In the genomic region with DNA sequence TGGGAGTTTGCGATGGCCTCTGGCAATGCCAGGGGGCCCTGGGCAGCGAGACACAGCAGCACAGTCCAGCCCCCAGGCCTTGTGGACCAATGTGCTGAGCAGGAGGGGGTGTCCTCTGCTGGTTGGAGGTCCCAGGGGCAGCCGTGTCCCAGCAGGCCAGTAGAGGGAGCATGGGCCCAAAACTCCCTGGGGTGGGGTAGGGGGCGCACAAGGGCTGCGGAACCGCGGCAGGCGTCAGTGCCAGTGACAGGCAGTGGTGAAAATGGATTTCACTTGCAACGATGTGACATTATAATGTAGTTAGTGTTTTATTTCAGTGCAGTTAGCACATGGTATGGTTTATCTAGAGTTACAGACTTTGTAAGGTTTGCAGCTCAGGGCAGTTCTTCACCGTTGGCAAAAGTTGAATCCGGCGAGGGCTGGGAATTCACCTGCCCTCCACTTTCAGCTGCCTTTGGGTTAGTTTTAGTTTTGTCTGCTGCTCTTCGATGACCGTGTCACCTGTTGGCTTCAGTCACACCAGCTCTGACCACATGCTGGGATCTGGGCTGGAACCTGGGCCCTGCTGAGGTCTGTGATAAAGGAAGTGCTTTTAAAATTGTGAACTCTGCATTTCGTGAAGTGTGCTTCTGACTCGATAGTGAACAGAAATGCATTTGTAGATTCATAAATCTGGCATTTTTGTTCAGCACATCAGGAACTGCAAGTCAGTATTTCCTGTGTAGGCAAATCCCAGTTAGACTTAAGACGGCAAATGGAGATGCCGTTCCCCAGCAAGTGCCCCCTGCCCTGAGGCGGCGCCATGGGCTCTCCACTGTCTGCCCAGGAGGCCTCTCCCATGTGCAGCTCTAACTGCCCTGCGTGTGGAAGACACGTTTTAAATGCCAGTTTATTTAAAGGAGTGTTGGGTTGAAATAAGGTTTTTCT, we compare ENCODE assay signal across 1 cellular context.
TF ChIP-seq lines count a peak whose summit lies in the region.

No MANE protein-coding gene starts in this region.

TF ChIP-seq in HepG2, 621 proteins besides CTCF, POLR2A, EP300 and RAD21 (continued from another document and continues in another):
- TF ChIP-seq, protein P1, sequence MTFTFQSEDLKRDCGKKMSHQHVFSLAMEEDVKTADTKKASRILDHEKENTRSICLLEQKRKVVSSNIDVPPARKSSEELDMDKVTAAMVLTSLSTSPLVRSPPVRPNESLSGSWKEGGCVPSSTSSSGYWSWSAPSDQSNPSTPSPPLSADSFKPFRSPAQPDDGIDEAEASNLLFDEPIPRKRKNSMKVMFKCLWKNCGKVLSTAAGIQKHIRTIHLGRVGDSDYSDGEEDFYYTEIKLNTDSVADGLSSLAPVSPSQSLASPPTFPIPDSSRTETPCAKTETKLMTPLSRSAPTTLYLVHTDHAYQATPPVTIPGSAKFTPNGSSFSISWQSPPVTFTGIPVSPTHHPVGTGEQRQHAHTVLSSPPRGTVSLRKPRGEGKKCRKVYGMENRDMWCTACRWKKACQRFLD (CRISPR knock-in tag; IDR thresholded peaks at IDR 0.05; ENCODE audit: borderline replicate concordance) = peak; percentile 83; the same call in 1 of the 2 replicates
- TF ChIP-seq, protein P2, sequence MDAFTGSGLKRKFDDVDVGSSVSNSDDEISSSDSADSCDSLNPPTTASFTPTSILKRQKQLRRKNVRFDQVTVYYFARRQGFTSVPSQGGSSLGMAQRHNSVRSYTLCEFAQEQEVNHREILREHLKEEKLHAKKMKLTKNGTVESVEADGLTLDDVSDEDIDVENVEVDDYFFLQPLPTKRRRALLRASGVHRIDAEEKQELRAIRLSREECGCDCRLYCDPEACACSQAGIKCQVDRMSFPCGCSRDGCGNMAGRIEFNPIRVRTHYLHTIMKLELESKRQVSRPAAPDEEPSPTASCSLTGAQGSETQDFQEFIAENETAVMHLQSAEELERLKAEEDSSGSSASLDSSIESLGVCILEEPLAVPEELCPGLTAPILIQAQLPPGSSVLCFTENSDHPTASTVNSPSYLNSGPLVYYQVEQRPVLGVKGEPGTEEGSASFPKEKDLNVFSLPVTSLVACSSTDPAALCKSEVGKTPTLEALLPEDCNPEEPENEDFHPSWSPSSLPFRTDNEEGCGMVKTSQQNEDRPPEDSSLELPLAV (CRISPR knock-in tag; conservative IDR thresholded peaks at IDR 0.05; ENCODE audit: low read depth) = no peak
- peak; percentile 67; the same call in 1 of the 2 replicates for TF ChIP-seq FOSL2 (CRISPR knock-in tag; IDR thresholded peaks at IDR 0.05)
- TF ChIP-seq, protein P3, sequence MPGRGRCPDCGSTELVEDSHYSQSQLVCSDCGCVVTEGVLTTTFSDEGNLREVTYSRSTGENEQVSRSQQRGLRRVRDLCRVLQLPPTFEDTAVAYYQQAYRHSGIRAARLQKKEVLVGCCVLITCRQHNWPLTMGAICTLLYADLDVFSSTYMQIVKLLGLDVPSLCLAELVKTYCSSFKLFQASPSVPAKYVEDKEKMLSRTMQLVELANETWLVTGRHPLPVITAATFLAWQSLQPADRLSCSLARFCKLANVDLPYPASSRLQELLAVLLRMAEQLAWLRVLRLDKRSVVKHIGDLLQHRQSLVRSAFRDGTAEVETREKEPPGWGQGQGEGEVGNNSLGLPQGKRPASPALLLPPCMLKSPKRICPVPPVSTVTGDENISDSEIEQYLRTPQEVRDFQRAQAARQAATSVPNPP (CRISPR knock-in tag; IDR thresholded peaks at IDR 0.05) = no peak
- peak; percentile 47; the same call in 1 of the 2 replicates for TF ChIP-seq SMAD9 (CRISPR knock-in tag; IDR thresholded peaks at IDR 0.05)
- TF ChIP-seq ZNF556 (CRISPR knock-in tag; IDR thresholded peaks at IDR 0.05; ENCODE audit: borderline replicate concordance) = no peak; the same call in 1 of the 2 replicates
- TF ChIP-seq NAIF1 (CRISPR knock-in tag; IDR thresholded peaks at IDR 0.05; ENCODE audit: borderline replicate concordance) = no peak
- TF ChIP-seq ZNF549 (CRISPR knock-in tag; IDR thresholded peaks at IDR 0.05) = no peak
- TF ChIP-seq TEAD3 (CRISPR knock-in tag; optimal IDR thresholded peaks at IDR 0.05; ENCODE audit: borderline replicate concordance) = peak; percentile 76
- peak; percentile 62; the same call in 1 of the 2 replicates for TF ChIP-seq NRL (CRISPR knock-in tag; IDR thresholded peaks at IDR 0.05; ENCODE audit: borderline replicate concordance)
- TF ChIP-seq ZNF747 (CRISPR knock-in tag; IDR thresholded peaks at IDR 0.05; ENCODE audit: borderline replicate concordance) = peak; percentile 39; the same call in 1 of the 2 replicates
- TF ChIP-seq NR2F2 (IDR thresholded peaks at IDR 0.05; ENCODE audit: borderline replicate concordance, low read depth) = no peak; the same call in 1 of the 2 replicates
- peak; percentile 77 for TF ChIP-seq AGO1 (IDR thresholded peaks at IDR 0.05; ENCODE audit: low read depth, low read length, poor library complexity, severe bottlenecking)
- no peak for TF ChIP-seq ZNF30 (CRISPR knock-in tag; IDR thresholded peaks at IDR 0.05)
- TF ChIP-seq, protein P4, sequence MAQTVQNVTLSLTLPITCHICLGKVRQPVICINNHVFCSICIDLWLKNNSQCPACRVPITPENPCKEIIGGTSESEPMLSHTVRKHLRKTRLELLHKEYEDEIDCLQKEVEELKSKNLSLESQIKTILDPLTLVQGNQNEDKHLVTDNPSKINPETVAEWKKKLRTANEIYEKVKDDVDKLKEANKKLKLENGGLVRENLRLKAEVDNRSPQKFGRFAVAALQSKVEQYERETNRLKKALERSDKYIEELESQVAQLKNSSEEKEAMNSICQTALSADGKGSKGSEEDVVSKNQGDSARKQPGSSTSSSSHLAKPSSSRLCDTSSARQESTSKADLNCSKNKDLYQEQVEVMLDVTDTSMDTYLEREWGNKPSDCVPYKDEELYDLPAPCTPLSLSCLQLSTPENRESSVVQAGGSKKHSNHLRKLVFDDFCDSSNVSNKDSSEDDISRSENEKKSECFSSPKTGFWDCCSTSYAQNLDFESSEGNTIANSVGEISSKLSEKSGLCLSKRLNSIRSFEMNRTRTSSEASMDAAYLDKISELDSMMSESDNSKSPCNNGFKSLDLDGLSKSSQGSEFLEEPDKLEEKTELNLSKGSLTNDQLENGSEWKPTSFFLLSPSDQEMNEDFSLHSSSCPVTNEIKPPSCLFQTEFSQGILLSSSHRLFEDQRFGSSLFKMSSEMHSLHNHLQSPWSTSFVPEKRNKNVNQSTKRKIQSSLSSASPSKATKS (CRISPR knock-in tag; IDR thresholded peaks at IDR 0.05) = no peak
- no peak for TF ChIP-seq CENPT (CRISPR knock-in tag; IDR thresholded peaks at IDR 0.05; ENCODE audit: low read depth)
- no peak for TF ChIP-seq PAX8 (CRISPR knock-in tag; IDR thresholded peaks at IDR 0.05; ENCODE audit: borderline replicate concordance)
- no peak for TF ChIP-seq MBD4 (IDR thresholded peaks at IDR 0.05; ENCODE audit: borderline replicate concordance, low read length)
- TF ChIP-seq, protein P5, sequence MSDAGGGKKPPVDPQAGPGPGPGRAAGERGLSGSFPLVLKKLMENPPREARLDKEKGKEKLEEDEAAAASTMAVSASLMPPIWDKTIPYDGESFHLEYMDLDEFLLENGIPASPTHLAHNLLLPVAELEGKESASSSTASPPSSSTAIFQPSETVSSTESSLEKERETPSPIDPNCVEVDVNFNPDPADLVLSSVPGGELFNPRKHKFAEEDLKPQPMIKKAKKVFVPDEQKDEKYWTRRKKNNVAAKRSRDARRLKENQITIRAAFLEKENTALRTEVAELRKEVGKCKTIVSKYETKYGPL (CRISPR knock-in tag; IDR thresholded peaks at IDR 0.05) = no peak
- no peak for TF ChIP-seq ZNF430 (CRISPR knock-in tag; IDR thresholded peaks at IDR 0.05)
- TF ChIP-seq ZNF354B (CRISPR knock-in tag; IDR thresholded peaks at IDR 0.05) = no peak
- peak; percentile 78 for TF ChIP-seq KAT8 (CRISPR knock-in tag; IDR thresholded peaks at IDR 0.05)
- TF ChIP-seq, protein P6, sequence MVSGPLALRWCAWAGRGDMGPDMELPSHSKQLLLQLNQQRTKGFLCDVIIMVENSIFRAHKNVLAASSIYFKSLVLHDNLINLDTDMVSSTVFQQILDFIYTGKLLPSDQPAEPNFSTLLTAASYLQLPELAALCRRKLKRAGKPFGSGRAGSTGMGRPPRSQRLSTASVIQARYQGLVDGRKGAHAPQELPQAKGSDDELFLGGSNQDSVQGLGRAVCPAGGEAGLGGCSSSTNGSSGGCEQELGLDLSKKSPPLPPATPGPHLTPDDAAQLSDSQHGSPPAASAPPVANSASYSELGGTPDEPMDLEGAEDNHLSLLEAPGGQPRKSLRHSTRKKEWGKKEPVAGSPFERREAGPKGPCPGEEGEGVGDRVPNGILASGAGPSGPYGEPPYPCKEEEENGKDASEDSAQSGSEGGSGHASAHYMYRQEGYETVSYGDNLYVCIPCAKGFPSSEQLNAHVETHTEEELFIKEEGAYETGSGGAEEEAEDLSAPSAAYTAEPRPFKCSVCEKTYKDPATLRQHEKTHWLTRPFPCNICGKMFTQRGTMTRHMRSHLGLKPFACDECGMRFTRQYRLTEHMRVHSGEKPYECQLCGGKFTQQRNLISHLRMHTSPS (CRISPR knock-in tag; IDR thresholded peaks at IDR 0.05; ENCODE audit: low read depth) = no peak; the same call in 1 of the 2 replicates
- TF ChIP-seq ZNF124 (CRISPR knock-in tag; IDR thresholded peaks at IDR 0.05) = peak; percentile 88
- peak; percentile 56; the same call in 1 of the 2 replicates for TF ChIP-seq RBAK (CRISPR knock-in tag; IDR thresholded peaks at IDR 0.05)
- TF ChIP-seq ZNF605 (CRISPR knock-in tag; IDR thresholded peaks at IDR 0.05) = no peak
- no peak for TF ChIP-seq ZBTB42 (CRISPR knock-in tag; IDR thresholded peaks at IDR 0.05)
- TF ChIP-seq, protein P7, sequence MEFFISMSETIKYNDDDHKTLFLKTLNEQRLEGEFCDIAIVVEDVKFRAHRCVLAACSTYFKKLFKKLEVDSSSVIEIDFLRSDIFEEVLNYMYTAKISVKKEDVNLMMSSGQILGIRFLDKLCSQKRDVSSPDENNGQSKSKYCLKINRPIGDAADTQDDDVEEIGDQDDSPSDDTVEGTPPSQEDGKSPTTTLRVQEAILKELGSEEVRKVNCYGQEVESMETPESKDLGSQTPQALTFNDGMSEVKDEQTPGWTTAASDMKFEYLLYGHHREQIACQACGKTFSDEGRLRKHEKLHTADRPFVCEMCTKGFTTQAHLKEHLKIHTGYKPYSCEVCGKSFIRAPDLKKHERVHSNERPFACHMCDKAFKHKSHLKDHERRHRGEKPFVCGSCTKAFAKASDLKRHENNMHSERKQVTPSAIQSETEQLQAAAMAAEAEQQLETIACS (CRISPR knock-in tag; IDR thresholded peaks at IDR 0.05) = no peak
- TF ChIP-seq, protein P8, sequence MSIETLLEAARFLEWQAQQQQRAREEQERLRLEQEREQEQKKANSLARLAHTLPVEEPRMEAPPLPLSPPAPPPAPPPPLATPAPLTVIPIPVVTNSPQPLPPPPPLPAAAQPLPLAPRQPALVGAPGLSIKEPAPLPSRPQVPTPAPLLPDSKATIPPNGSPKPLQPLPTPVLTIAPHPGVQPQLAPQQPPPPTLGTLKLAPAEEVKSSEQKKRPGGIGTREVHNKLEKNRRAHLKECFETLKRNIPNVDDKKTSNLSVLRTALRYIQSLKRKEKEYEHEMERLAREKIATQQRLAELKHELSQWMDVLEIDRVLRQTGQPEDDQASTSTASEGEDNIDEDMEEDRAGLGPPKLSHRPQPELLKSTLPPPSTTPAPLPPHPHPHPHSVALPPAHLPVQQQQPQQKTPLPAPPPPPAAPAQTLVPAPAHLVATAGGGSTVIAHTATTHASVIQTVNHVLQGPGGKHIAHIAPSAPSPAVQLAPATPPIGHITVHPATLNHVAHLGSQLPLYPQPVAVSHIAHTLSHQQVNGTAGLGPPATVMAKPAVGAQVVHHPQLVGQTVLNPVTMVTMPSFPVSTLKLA (IDR thresholded peaks at IDR 0.05) = no peak
- TF ChIP-seq NFIB (CRISPR knock-in tag; IDR thresholded peaks at IDR 0.05; ENCODE audit: borderline replicate concordance) = no peak
- peak; percentile 80; the same call in 1 of the 2 replicates for TF ChIP-seq MYC (CRISPR knock-in tag; IDR thresholded peaks at IDR 0.05; ENCODE audit: borderline replicate concordance)
- TF ChIP-seq HNF4A (CRISPR knock-in tag; IDR thresholded peaks at IDR 0.05) = no peak
- no peak for TF ChIP-seq GPN1 (CRISPR knock-in tag; IDR thresholded peaks at IDR 0.05; ENCODE audit: borderline replicate concordance)
- TF ChIP-seq GATA4 (IDR thresholded peaks at IDR 0.05; ENCODE audit: borderline replicate concordance, low read depth) = no peak
- TF ChIP-seq, protein P9, sequence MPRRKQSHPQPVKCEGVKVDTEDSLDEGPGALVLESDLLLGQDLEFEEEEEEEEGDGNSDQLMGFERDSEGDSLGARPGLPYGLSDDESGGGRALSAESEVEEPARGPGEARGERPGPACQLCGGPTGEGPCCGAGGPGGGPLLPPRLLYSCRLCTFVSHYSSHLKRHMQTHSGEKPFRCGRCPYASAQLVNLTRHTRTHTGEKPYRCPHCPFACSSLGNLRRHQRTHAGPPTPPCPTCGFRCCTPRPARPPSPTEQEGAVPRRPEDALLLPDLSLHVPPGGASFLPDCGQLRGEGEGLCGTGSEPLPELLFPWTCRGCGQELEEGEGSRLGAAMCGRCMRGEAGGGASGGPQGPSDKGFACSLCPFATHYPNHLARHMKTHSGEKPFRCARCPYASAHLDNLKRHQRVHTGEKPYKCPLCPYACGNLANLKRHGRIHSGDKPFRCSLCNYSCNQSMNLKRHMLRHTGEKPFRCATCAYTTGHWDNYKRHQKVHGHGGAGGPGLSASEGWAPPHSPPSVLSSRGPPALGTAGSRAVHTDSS (CRISPR knock-in tag; conservative IDR thresholded peaks at IDR 0.05) = 0 out of 2 replicates have a peak, but pooled peaks have one; percentile 72
- no peak for TF ChIP-seq ZNF839 (CRISPR knock-in tag; IDR thresholded peaks at IDR 0.05; ENCODE audit: borderline replicate concordance)
- no peak for TF ChIP-seq FOXP1 (IDR thresholded peaks at IDR 0.05)
- no peak for TF ChIP-seq FOXP1 (CRISPR knock-in tag; IDR thresholded peaks at IDR 0.05)
- no peak for TF ChIP-seq ZNF367 (CRISPR knock-in tag; IDR thresholded peaks at IDR 0.05; ENCODE audit: borderline replicate concordance)
- TF ChIP-seq ZNF24 (IDR thresholded peaks at IDR 0.05) = no peak
- TF ChIP-seq ZNF33A (CRISPR knock-in tag; IDR thresholded peaks at IDR 0.05; ENCODE audit: borderline replicate concordance) = no peak
- 0 out of 2 replicates have a peak, but pooled peaks have one; percentile 61 for TF ChIP-seq ZNF274 (CRISPR knock-in tag; IDR thresholded peaks at IDR 0.05)
- TF ChIP-seq, protein P10, sequence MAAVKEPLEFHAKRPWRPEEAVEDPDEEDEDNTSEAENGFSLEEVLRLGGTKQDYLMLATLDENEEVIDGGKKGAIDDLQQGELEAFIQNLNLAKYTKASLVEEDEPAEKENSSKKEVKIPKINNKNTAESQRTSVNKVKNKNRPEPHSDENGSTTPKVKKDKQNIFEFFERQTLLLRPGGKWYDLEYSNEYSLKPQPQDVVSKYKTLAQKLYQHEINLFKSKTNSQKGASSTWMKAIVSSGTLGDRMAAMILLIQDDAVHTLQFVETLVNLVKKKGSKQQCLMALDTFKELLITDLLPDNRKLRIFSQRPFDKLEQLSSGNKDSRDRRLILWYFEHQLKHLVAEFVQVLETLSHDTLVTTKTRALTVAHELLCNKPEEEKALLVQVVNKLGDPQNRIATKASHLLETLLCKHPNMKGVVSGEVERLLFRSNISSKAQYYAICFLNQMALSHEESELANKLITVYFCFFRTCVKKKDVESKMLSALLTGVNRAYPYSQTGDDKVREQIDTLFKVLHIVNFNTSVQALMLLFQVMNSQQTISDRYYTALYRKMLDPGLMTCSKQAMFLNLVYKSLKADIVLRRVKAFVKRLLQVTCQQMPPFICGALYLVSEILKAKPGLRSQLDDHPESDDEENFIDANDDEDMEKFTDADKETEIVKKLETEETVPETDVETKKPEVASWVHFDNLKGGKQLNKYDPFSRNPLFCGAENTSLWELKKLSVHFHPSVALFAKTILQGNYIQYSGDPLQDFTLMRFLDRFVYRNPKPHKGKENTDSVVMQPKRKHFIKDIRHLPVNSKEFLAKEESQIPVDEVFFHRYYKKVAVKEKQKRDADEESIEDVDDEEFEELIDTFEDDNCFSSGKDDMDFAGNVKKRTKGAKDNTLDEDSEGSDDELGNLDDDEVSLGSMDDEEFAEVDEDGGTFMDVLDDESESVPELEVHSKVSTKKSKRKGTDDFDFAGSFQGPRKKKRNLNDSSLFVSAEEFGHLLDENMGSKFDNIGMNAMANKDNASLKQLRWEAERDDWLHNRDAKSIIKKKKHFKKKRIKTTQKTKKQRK (IDR thresholded peaks at IDR 0.05; ENCODE audit: low read length) = no peak
